In the genomic region with DNA sequence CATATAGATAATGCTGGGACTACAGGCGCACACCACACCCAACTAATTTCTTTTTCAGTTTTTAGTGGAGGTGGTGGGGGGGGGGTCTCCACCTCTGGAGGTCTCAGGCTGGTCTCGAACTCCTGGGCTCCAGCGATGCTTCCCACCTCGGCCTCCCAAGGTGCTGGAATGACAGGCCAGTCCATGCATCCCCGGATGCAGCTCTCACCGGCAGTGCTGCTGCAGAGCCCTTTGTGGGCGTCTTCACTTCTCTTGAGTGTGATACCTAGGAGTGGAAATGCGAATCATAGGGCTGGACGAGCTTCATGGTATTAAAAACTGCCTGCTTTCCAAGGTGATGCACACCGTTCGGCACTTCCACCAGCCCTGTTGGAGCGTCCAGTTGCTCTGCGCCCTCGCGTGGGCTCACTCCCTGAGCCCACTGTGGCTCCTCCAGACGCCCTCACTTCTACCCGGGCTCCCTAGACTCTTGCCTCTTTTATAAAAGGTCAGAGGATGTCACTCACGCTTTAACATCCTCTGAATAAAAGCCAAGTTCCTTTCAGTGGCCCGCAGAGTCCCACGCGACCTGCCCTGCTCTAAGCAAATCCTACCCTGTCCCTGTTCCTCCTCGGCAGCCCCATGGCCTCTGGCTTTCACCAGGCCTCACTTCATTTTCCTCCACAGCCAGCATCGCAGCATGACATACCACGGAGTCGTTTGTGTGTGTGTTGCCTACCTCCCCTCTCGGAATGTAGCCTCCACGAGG, we compare ENCODE assay signal across 10 cellular contexts. TPM values are rescaled to one million over a fixed set of nuclear protein-coding genes. Genes with fewer than 3 reads are reported as not detected.
A peak's percentile ranks its signal among the peaks of the same experiment; 100 is the strongest.
DNase-seq lines count a peak whose midpoint lies in the region; ATAC-seq, FAIRE-seq and TF ChIP-seq lines count a peak whose summit lies in the region.
"Had no signal": no experiment of that assay in that cellular context is flagged by ENCODE, and none has a peak within 500 bp of the region (broad histone marks: within the 10 kb centered on the region; RNA-seq: fewer than 3 reads in every experiment).

No MANE protein-coding gene starts in this region.

- peak overlapping the region; percentile 83 for H3K4me3 Mint-ChIP-seq in CD8-positive, alpha-beta T cell
- H3K4me3 Mint-ChIP-seq in natural killer cell (peak overlapping the region; percentile 98), chondrocyte (ENCODE audit: unreplicated experiment) (no peak overlapping the region)

- POLR2A ChIA-PET in CD8-positive, alpha-beta T cell (lab: Charles Lee): interaction anchor here (2.0 kb wide), 1 partner anchor 10 kb away, joined by 4 read pairs; no protein-coding TSS in a partner anchor
- POLR2A ChIA-PET in K562 (lab: Yijun Ruan, JAX): interaction anchor here (0.6 to 7.0 kb wide), 2 partner anchors 11 to 686 kb away, joined by 3 to 54 read pairs; no protein-coding TSS in a partner anchor

- H3K9ac ChIP-seq in K562 (ENCODE audit: insufficient read depth in 1 of 2, low read depth in 2 of 2, low read length in 2 of 2): peak overlapping the region; percentile 48 to 92; a peak in 3 of 4 replicates

- no peaks in the 10 kb centered on the region for H3K9me3 Mint-ChIP-seq in CD8-positive, alpha-beta T cell
- H3K9me3 Mint-ChIP-seq in natural killer cell (no peaks in the 10 kb centered on the region), chondrocyte (ENCODE audit: low read depth) (no peaks in the 10 kb centered on the region)

- H3K27ac Mint-ChIP-seq in CD8-positive, alpha-beta T cell: peak overlapping the region; percentile 98
- peak overlapping the region; percentile 98 to 99 for H3K27ac Mint-ChIP-seq in natural killer cell
- no peak overlapping the region for H3K27ac Mint-ChIP-seq in chondrocyte (ENCODE audit: unreplicated experiment)

- H3K9me1 ChIP-seq in K562 (ENCODE audit: control insufficient read depth, insufficient read depth, low read length): no peaks in the 10 kb centered on the region

- WGBS in K562 (ENCODE audit: insufficient coverage, low coverage, missing lambda C conversion rate): 70% methylated on average over 24 of the region's 27 CpGs

- TF ChIP-seq POLR2A in K562 (conservative IDR thresholded peaks at IDR 0.05): no peak

- intact Hi-C loops in CD8-positive, alpha-beta T cell (cut with DNase I, micrococcal nuclease): loop anchor here (1.0 to 10.0 kb wide), 5 partner anchors 22 to 693 kb away; a partner anchor contains a TSS
- intact Hi-C loops in K562 (cut with micrococcal nuclease): loop anchor here (10.0 kb wide), 1 partner anchor 290 kb away; no protein-coding TSS in a partner anchor
- intact Hi-C loops in natural killer cell (cut with micrococcal nuclease): loop anchor here (10.0 kb wide), 1 partner anchor 690 kb away; a partner anchor contains a TSS

- H3K36me3 ChIP-seq in CD8-positive, alpha-beta T cell (ENCODE audit: insufficient read depth, low read length): no peaks in the 10 kb centered on the region
- H3K36me3 ChIP-seq in K562 (ENCODE audit: control insufficient read depth, insufficient read depth, low read length): peaks cover 15% of the 10 kb centered on the region; the same call in 2 of the 3 replicates

- H3K9me3 ChIP-seq in CD8-positive, alpha-beta T cell (ENCODE audit: low read length): no peaks in the 10 kb centered on the region
- H3K9me3 ChIP-seq in K562 (replicated peaks; ENCODE audit: control insufficient read depth, insufficient read depth, low read depth, low read length): no peaks in the 10 kb centered on the region
- H3K9me3 ChIP-seq: psoas muscle had no signal

- peak overlapping the region; percentile 82; the same call in 1 of the 2 replicates for H3K4me2 ChIP-seq in K562 (ENCODE audit: insufficient read depth, low read length)

- FAIRE-seq in K562 (lab: Jason Lieb, UNC): no peak

- peaks cover 83% of the 10 kb centered on the region for H3K4me1 Mint-ChIP-seq in CD8-positive, alpha-beta T cell (ENCODE audit: low read depth)
- H3K4me1 Mint-ChIP-seq in natural killer cell (peaks cover 66 to 70% of the 10 kb centered on the region in 2 donors), chondrocyte (ENCODE audit: low read depth) (peaks cover 17% of the 10 kb centered on the region)

- peaks cover 37% of the 10 kb centered on the region for H3K79me2 ChIP-seq in K562 (ENCODE audit: control insufficient read depth, insufficient read depth, low read length)

- no TSS peak for BruUV-seq in K562 (replicated peaks; lab: Mats Ljungman, UMichigan)

- H3K4me3 ChIP-seq in CD8-positive, alpha-beta T cell (ENCODE audit: low read depth, low read length): peak overlapping the region; percentile 34
- peak overlapping the region; percentile 67 for H3K4me3 ChIP-seq in Jurkat, Clone E6-1 (ENCODE audit: low read length)
- H3K4me3 ChIP-seq in K562: no peak overlapping the region

- peak overlapping the region; percentile 89 for H2AFZ ChIP-seq in K562 (ENCODE audit: low read depth, low read length)

- H3K27me3 ChIP-seq in CD8-positive, alpha-beta T cell (ENCODE audit: insufficient read depth, low read length): no peaks in the 10 kb centered on the region
- H3K27me3 ChIP-seq in K562 (ENCODE audit: control insufficient read depth in 2 of 2, insufficient read depth in 2 of 2, low read length in 2 of 2): no peaks in the 10 kb centered on the region

- H3K36me3 Mint-ChIP-seq in CD8-positive, alpha-beta T cell: peaks cover 21% of the 10 kb centered on the region
- H3K36me3 Mint-ChIP-seq in natural killer cell (no peaks in the 10 kb centered on the region), chondrocyte (ENCODE audit: low read depth) (no peaks in the 10 kb centered on the region)

- peaks cover 31% of the 10 kb centered on the region for H4K20me1 ChIP-seq in K562 (replicated peaks; ENCODE audit: control insufficient read depth, insufficient read depth, low read length)

- H3K27ac ChIP-seq in CD8-positive, alpha-beta T cell (ENCODE audit: low read depth, low read length): peak overlapping the region; percentile 97
- H3K27ac ChIP-seq in K562 (ENCODE audit: extremely low read depth, low read depth, low read length): no peak overlapping the region
- H3K27ac ChIP-seq: psoas muscle had no signal

- no peak for TF ChIP-seq CTCF in CD8-positive, alpha-beta T cell (IDR thresholded peaks at IDR 0.05)
- TF ChIP-seq CTCF in K562 (IDR thresholded peaks at IDR 0.05 in 2 of 3, conservative IDR thresholded peaks at IDR 0.05 in 1 of 3; ENCODE audit: insufficient read depth in 2 of 3, low read depth in 1 of 3, low read length in 3 of 3) (no peak), natural killer cell (IDR thresholded peaks at IDR 0.05) (no peak), chondrocyte (IDR thresholded peaks at IDR 0.05) (no peak)

- peaks cover 87% of the 10 kb centered on the region for H3K4me1 ChIP-seq in CD8-positive, alpha-beta T cell (ENCODE audit: insufficient read depth, low read length)
- peaks cover 23 to 74% of the 10 kb centered on the region in 2 experiments for H3K4me1 ChIP-seq in K562 (replicated peaks in 1 of 2; ENCODE audit: control insufficient read depth in 2 of 2, insufficient read depth in 2 of 2, low read length in 2 of 2)

- no peaks in the 10 kb centered on the region for H3K27me3 Mint-ChIP-seq in CD8-positive, alpha-beta T cell (ENCODE audit: low read depth)
- no peaks in the 10 kb centered on the region for H3K27me3 Mint-ChIP-seq in natural killer cell (ENCODE audit: low read depth in 2 of 2)
- H3K27me3 Mint-ChIP-seq in chondrocyte (ENCODE audit: low read depth): no peaks in the 10 kb centered on the region

- TF ChIP-seq RAD21 in K562 (CRISPR knock-in tag; conservative IDR thresholded peaks at IDR 0.05 in 1 of 2, IDR thresholded peaks at IDR 0.05 in 1 of 2): no peak

- CTCF ChIA-PET in CD8-positive, alpha-beta T cell (lab: Charles Lee): interaction anchor here (6.3 kb wide), 1 partner anchor 10 kb away, joined by 55 read pairs; no protein-coding TSS in a partner anchor
- CTCF ChIA-PET in K562 (lab: Yijun Ruan, JAX; ENCODE audit: low intra/inter-chr PET ratio): interaction anchor here (0.6 kb wide), 1 partner anchor 149 kb away, joined by 3 read pairs; no protein-coding TSS in a partner anchor

- DNase-seq in CD8-positive, alpha-beta T cell: peak in 1 of 7 experiments; percentile 30
- no peak for DNase-seq in Jurkat, Clone E6-1 (ENCODE audit: low read depth, low spot score)
- DNase-seq in K562 (ENCODE audit: extremely low read depth in 1 of 4, low spot score in 3 of 4) (no peak), natural killer cell (no peak), iPS-NIHi11 (ENCODE audit: low spot score) (no peak), chondrocyte (ENCODE audit: low spot score) (no peak), activated gamma-delta T cell treated with Interleukin-2 at 50 U/mL for 16 hours (no peak)
- DNase-seq: foreskin melanocyte had no signal

- ATAC-seq in CD8-positive, alpha-beta T cell: no peak
- no peak for ATAC-seq in K562
- no peak for ATAC-seq in natural killer cell
- no peak for ATAC-seq in HG03045 (IDR thresholded peaks at IDR 0.05; ENCODE audit: unreplicated experiment)

- no peak for TF ChIP-seq EP300 in K562 (IDR thresholded peaks at IDR 0.05; ENCODE audit: low read length)

- in situ Hi-C loops in K562 (cut with MboI): no loop called here

RNA-seq across cellular contexts. Expression of a gene that starts 0.8 kb away (rescaled TPM):
- 10 to 100 TPM; 14.4 to 15.0 TPM for total RNA-seq in CD8-positive, alpha-beta T cell
- polyA plus RNA-seq in Jurkat, Clone E6-1 (2012; ENCODE audit: insufficient read depth, insufficient read length): 202 TPM
- total RNA-seq in K562 (2011; cell fraction: chromatin; rRNA removed; ENCODE audit: low replicate concordance): 18.0 and 26.5 TPM in 2 replicates
- total RNA-seq in K562 (2011; cell fraction: nucleolus; rRNA removed): 39.3 and 42.0 TPM in 2 replicates
- total RNA-seq in K562 (2011; cell fraction: nucleoplasm; rRNA removed): 27.0 and 30.7 TPM in 2 replicates
- total RNA-seq in K562 (2014; rRNA removed): 165 and 212 TPM in 2 replicates
- total RNA-seq in K562 (2014; rRNA removed; fragmentation: Illumina TruSeq; extraction: Trizol): 25.5 and 26.3 TPM in 2 replicates
- total RNA-seq in K562 (2015; rRNA removed; fragmentation: Illumina TruSeq; extraction: Trizol): 60.4 and 63.7 TPM in 2 replicates
- total RNA-seq in K562 (2021): 94.7 and 99.6 TPM in 2 replicates
- 119 and 164 TPM in 2 replicates for polyA plus RNA-seq in K562 (2011; rRNA removed)
- 249 and 453 TPM in 2 replicates for polyA plus RNA-seq in K562 (2011; cell fraction: cytosol; rRNA removed)
- polyA plus RNA-seq in K562 (2011; cell fraction: nucleus; rRNA removed): 84.6 and 89.3 TPM in 2 replicates
- polyA plus RNA-seq in K562 (2012): 60.9 and 80.1 TPM in 2 replicates
- 35.2 and 84.7 TPM in 2 replicates for polyA plus RNA-seq in K562 (2014; fragmentation: Illumina TruSeq; extraction: Trizol)
- 1 to 10 TPM; 5.2 to 8.9 TPM for polyA plus RNA-seq in K562 (2014; fragmentation: Nextera tagmentation; extraction: Ambion mirVana)
- 208 and 209 TPM in 2 replicates for polyA plus RNA-seq in K562 (2014; rRNA removed)
- 21.5 and 30.2 TPM in 2 replicates for polyA minus RNA-seq in K562 (2011; rRNA and poly(A)+ RNA removed)
- 46.1 and 91.5 TPM in 2 replicates for polyA minus RNA-seq in K562 (2011; cell fraction: cytosol; rRNA and poly(A)+ RNA removed)
- 7.7 and 13.4 TPM in 2 replicates for polyA minus RNA-seq in K562 (2011; cell fraction: nucleus; rRNA and poly(A)+ RNA removed)
- 10 to 100 TPM; 40.9 to 42.4 (median 42.3) TPM for total RNA-seq in natural killer cell
- 12.5 to 15.9 TPM (median 13.2 TPM) in 3 replicates for total RNA-seq in chondrocyte
